8 cellular contexts compared by ENCODE assay signal in genomic region chr22:36541831-36542391, GRCh38. TPM values are rescaled to one million over a fixed set of nuclear protein-coding genes. Genes with fewer than 3 reads are reported as not detected.
A peak's percentile ranks its signal among the peaks of the same experiment; 100 is the strongest.
DNase-seq lines count a peak whose midpoint lies in the region; ATAC-seq, FAIRE-seq and TF ChIP-seq lines count a peak whose summit lies in the region.

No MANE protein-coding gene starts in this region.

- no peak overlapping the region for H3K4me3 Mint-ChIP-seq in astrocyte (ENCODE audit: unreplicated experiment)

- H3K79me2 ChIP-seq in astrocyte (ENCODE audit: insufficient read depth, low read length) (no peaks in the 10 kb centered on the region), trophoblast cell (ENCODE audit: control insufficient read depth, insufficient read depth, low read length, poor library complexity) (no peaks in the 10 kb centered on the region)

- no peaks in the 10 kb centered on the region for H3K36me3 ChIP-seq in astrocyte (ENCODE audit: insufficient read depth, low read length)
- no peaks in the 10 kb centered on the region for H3K36me3 ChIP-seq in trophoblast cell (ENCODE audit: control insufficient read depth in 1 of 2, insufficient read depth in 2 of 2, low read length in 2 of 2)

- H3K27me3 ChIP-seq in astrocyte (ENCODE audit: insufficient read depth, low read length), result no peaks in the 10 kb centered on the region
- H3K27me3 ChIP-seq in trophoblast cell (ENCODE audit: insufficient read depth, low read length), result no peaks in the 10 kb centered on the region

- peak overlapping the region; percentile 38 for H2AFZ ChIP-seq in astrocyte (ENCODE audit: low read depth, low read length)
- H2AFZ ChIP-seq in trophoblast cell (ENCODE audit: insufficient read depth, low read length, poor library complexity), result no peak overlapping the region

- H3K4me1 Mint-ChIP-seq in astrocyte (ENCODE audit: low read depth, unreplicated experiment), result peaks cover 13% of the 10 kb centered on the region

- no peak overlapping the region for H3K23ac ChIP-seq in trophoblast cell (ENCODE audit: low read length)

- peaks cover 16% of the 10 kb centered on the region for H3K79me1 ChIP-seq in trophoblast cell (ENCODE audit: low read length)

- peak overlapping the region; percentile 86 for H3K27ac ChIP-seq in astrocyte (ENCODE audit: low read depth, low read length)
- peak overlapping the region; percentile 42 for H3K27ac ChIP-seq in trophoblast cell (ENCODE audit: low read depth, low read length)

- no peaks in the 10 kb centered on the region for H3K9me3 Mint-ChIP-seq in astrocyte (ENCODE audit: unreplicated experiment)

- peak overlapping the region; percentile 55 for H4K91ac ChIP-seq in trophoblast cell (ENCODE audit: low read depth, low read length)

- H3K9me3 ChIP-seq in astrocyte (ENCODE audit: insufficient read depth, low read depth, low read length), result no peaks in the 10 kb centered on the region
- no peaks in the 10 kb centered on the region for H3K9me3 ChIP-seq in trophoblast cell (ENCODE audit: insufficient read depth, low read depth, low read length)

- peak overlapping the region; percentile 56 for H2BK120ac ChIP-seq in trophoblast cell (ENCODE audit: insufficient read depth, low read length, poor library complexity)

- H2AK5ac ChIP-seq in trophoblast cell (ENCODE audit: low read length), result peak overlapping the region; percentile 31

- H3K36me3 Mint-ChIP-seq in astrocyte (ENCODE audit: low read depth, unreplicated experiment), result peaks cover 2% of the 10 kb centered on the region

- H4K8ac ChIP-seq in trophoblast cell (ENCODE audit: low read depth, low read length), result no peak overlapping the region

- no peaks in the 10 kb centered on the region for H4K20me1 ChIP-seq in astrocyte (ENCODE audit: insufficient read depth, low read length)

- peak overlapping the region; percentile 45 for H2BK5ac ChIP-seq in trophoblast cell (ENCODE audit: low read depth, low read length, poor library complexity)

- no peak overlapping the region for H3K4ac ChIP-seq in trophoblast cell (ENCODE audit: low read depth, low read length)

- H2BK12ac ChIP-seq in trophoblast cell (ENCODE audit: low read length), result peak overlapping the region; percentile 78

- no CpG with 5 or more reads among the region's 9 CpGs for WGBS in trophoblast cell (ENCODE audit: extremely low coverage, insufficient coverage, insufficient read length)

- peaks cover 2% of the 10 kb centered on the region for H3K27me3 Mint-ChIP-seq in astrocyte (ENCODE audit: low read depth, unreplicated experiment)

- no peak overlapping the region for H3K14ac ChIP-seq in trophoblast cell (ENCODE audit: low read length)

- H3K4me2 ChIP-seq in astrocyte (ENCODE audit: low read length), result peak overlapping the region; percentile 73
- no peak overlapping the region for H3K4me2 ChIP-seq in trophoblast cell (ENCODE audit: low read length)

- FAIRE-seq in astrocyte (lab: Jason Lieb, UNC), result peak; percentile 80

- ATAC-seq in GM21515 (IDR thresholded peaks at IDR 0.05; ENCODE audit: unreplicated experiment) (no peak), GM19324 (IDR thresholded peaks at IDR 0.05; ENCODE audit: low FRiP score, unreplicated experiment) (no peak)

- peak overlapping the region; percentile 20 for H3K4me3 ChIP-seq in astrocyte (ENCODE audit: insufficient read depth, low read depth, low read length)
- H3K4me3 ChIP-seq in trophoblast cell (ENCODE audit: low read depth, low read length), result no peak overlapping the region

- peak overlapping the region; percentile 69 for H3K27ac Mint-ChIP-seq in astrocyte (ENCODE audit: unreplicated experiment)

- H3K18ac ChIP-seq in trophoblast cell (ENCODE audit: low read length), result no peak overlapping the region

- H3K9ac ChIP-seq in astrocyte (ENCODE audit: low read length), result peak overlapping the region; percentile 53
- H3K9ac ChIP-seq in trophoblast cell (ENCODE audit: low read length), result no peak overlapping the region

- DNase-seq in COLO829 (ENCODE audit: low spot score) (peak; percentile 95), RPMI8226 (peak; percentile 66), astrocyte (ENCODE audit: low read depth) (peak; percentile 95), trophoblast cell (no peak), NOMO-1 treated with dmso at 0.1 percent for 144 hours (lab: John Stamatoyannopoulos, UW; ENCODE audit: unreplicated experiment) (no peak), midbrain (lab: John Stamatoyannopoulos, UW) (no peak)

- no peak overlapping the region for H4K12ac ChIP-seq in trophoblast cell (ENCODE audit: low read depth, low read length)

- H3K4me1 ChIP-seq in astrocyte (ENCODE audit: insufficient read depth, low read length) (peaks cover 27% of the 10 kb centered on the region), trophoblast cell (ENCODE audit: control insufficient read depth in 1 of 2, insufficient read depth in 2 of 2, low read length in 2 of 2) (peaks cover 11 to 16% of the 10 kb centered on the region in 2 experiments)

- TF ChIP-seq CTCF in astrocyte (IDR thresholded peaks at IDR 0.05; ENCODE audit: insufficient read depth, low read depth, low read length), result no peak

RNA-seq across cellular contexts. Expression of gene EIF3D, which starts 12.9 kb away (rescaled TPM):
- total RNA-seq in astrocyte, result 147 and 168 TPM in 2 replicates
- polyA plus RNA-seq in trophoblast cell (2013), result 134 and 140 TPM in 2 replicates

RNA-seq across cellular contexts. Expression of gene FOXRED2, which starts 35.1 kb away (rescaled TPM):
- total RNA-seq in astrocyte, result 5.3 and 5.9 TPM in 2 replicates
- polyA plus RNA-seq in trophoblast cell (2013), result 5.0 and 5.1 TPM in 2 replicates

Comparison
In these comparisons a context has a peak if more than half of its experiments do, and no peak if none do; other contexts are left out.
1. DNase-seq: peak in COLO829 (single experiment), RPMI8226 (single experiment) and astrocyte (single experiment); none in trophoblast cell (0 of 2), NOMO-1 treated with dmso at 0.1 percent for 144 hours (single experiment) and midbrain (single experiment).